In the genomic region with DNA sequence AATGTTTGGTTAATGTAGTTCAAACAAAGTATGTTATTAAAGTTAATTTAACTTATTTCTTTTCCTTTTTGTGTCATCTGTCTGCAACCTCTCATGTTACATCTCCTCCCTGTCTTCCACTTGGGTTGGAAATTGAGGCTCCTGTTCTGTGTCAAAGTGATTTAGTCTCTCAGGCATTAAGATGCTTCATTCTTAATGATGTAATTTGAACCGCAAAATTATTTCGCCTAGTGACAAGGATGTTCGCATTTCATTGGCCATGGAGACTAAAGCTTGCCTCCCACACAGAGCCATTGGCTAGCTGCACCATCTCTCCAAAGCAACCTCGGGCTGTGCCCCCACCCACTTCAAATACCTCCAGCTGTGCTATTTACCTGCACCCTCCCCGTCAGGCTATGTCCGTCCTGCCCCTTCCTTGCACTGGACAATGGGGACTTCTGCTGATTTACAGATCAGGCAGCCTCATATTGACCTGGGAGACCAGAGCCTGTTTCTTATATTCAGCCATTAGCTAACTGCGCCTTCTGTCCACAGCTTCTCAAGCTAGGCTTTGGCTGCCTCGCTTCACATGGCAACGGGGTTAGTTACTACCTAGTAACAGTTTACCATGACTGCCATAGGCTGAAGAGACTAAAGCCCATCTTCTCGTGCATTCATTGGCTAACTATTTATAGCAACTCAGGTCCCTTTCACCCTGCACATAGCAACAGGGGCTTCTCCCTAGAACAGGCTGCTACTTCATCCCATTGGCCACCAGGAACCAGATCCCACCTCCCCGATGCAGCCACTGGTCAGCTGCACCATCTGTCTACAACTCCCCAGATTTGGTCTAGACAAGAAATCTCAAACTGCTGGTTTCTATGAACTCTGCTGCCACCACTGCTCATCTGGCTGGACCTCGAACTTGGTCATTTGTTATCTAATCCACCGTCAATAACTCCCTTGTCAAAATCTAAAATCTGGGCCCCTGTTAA, we compare ENCODE assay signal across 8 cellular contexts. TPM values are rescaled to one million over a fixed set of nuclear protein-coding genes. Genes with fewer than 3 reads are reported as not detected.
DNase-seq lines count a peak whose midpoint lies in the region; ATAC-seq and TF ChIP-seq lines count a peak whose summit lies in the region.

No MANE protein-coding gene starts in this region.

- no peak overlapping the region for H3K27ac ChIP-seq in CD4-positive, alpha-beta T cell (ENCODE audit: low read depth, low read length)
- H3K27ac ChIP-seq in foreskin keratinocyte (no peak overlapping the region), uterus (peak overlapping the region; percentile 73 to 79)

- intact Hi-C loops in CD4-positive, alpha-beta T cell (cut with DNase I, micrococcal nuclease): no loop called here
- intact Hi-C loops in uterus (cut with DNase I; ENCODE audit: low total_unique reads): no loop called here

- H3K27me3 ChIP-seq in CD4-positive, alpha-beta T cell (ENCODE audit: control insufficient read depth, insufficient read depth, low read length): no peaks in the 10 kb centered on the region
- no peaks in the 10 kb centered on the region for H3K27me3 ChIP-seq in foreskin keratinocyte
- no peaks in the 10 kb centered on the region for H3K27me3 ChIP-seq in uterus

- H3K9me3 Mint-ChIP-seq in CD4-positive, alpha-beta T cell: no peaks in the 10 kb centered on the region
- no peaks in the 10 kb centered on the region for H3K9me3 Mint-ChIP-seq in activated T-cell treated with anti-CD3 and anti-CD28 coated beads, Interleukin-2, amount 50 U/mL, for 4 hours
- peaks cover 0 to 2% (median 0%) of the 10 kb centered on the region in 7 donors for H3K9me3 Mint-ChIP-seq in naive B cell

- H3K27ac Mint-ChIP-seq in CD4-positive, alpha-beta T cell: peak overlapping the region; percentile 43
- peak overlapping the region; percentile 88 to 98 (median 97) for H3K27ac Mint-ChIP-seq in naive B cell

- peak overlapping the region; percentile 11 to 15 for H3K4me3 ChIP-seq in uterus

- CTCF ChIA-PET in CD4-positive, alpha-beta T cell (lab: Charles Lee): no interaction called here

- peak in 5 of 10 experiments; percentile 10 to 32 (median 10) for DNase-seq in CD4-positive, alpha-beta T cell
- DNase-seq in NCI-H2171 treated with DMSO at 0.1 percent for 48 hours (lab: John Stamatoyannopoulos, UW) (peak; percentile 91), foreskin keratinocyte (peak; percentile 82 to 89), naive B cell (peak; percentile 85), uterus (peak; percentile 77 to 82)
- peak; percentile 8 for DNase-seq in activated T-cell treated with anti-CD3 and anti-CD28 coated beads, Interleukin-2, amount 50 U/mL, for 4 hours

- peak; percentile 54 for ATAC-seq in CD4-positive, alpha-beta T cell (ENCODE audit: poor library complexity)
- peak; percentile 88 for ATAC-seq in GM18873 (IDR thresholded peaks at IDR 0.05; ENCODE audit: low FRiP score, unreplicated experiment)
- peak; percentile 92 for ATAC-seq in HG03064 (IDR thresholded peaks at IDR 0.05; ENCODE audit: low read depth, unreplicated experiment)
- ATAC-seq in activated T-cell treated with anti-CD3 and anti-CD28 coated beads, Interleukin-2, amount 50 U/mL, for 4 hours: peak; percentile 22 to 27
- ATAC-seq in foreskin keratinocyte: peak; percentile 56
- peak; percentile 78 to 83 for ATAC-seq in naive B cell (ENCODE audit: low read depth in 2 of 2)

- peaks cover 38% of the 10 kb centered on the region for H3K4me1 Mint-ChIP-seq in CD4-positive, alpha-beta T cell (ENCODE audit: low read depth)
- H3K4me1 Mint-ChIP-seq in activated T-cell treated with anti-CD3 and anti-CD28 coated beads, Interleukin-2, amount 50 U/mL, for 4 hours (ENCODE audit: low read depth): peaks cover 23% of the 10 kb centered on the region
- H3K4me1 Mint-ChIP-seq in naive B cell: peaks cover 17 to 30% (median 19%) of the 10 kb centered on the region in 3 donors

- no peak overlapping the region for H3K4me3 Mint-ChIP-seq in CD4-positive, alpha-beta T cell
- peak overlapping the region; percentile 38 for H3K4me3 Mint-ChIP-seq in activated T-cell treated with anti-CD3 and anti-CD28 coated beads, Interleukin-2, amount 50 U/mL, for 4 hours
- peak overlapping the region; percentile 71 to 94 (median 90) for H3K4me3 Mint-ChIP-seq in naive B cell

- no peaks in the 10 kb centered on the region for H3K36me3 ChIP-seq in uterus

- no peaks in the 10 kb centered on the region for H3K36me3 Mint-ChIP-seq in CD4-positive, alpha-beta T cell (ENCODE audit: low read depth)
- H3K36me3 Mint-ChIP-seq in activated T-cell treated with anti-CD3 and anti-CD28 coated beads, Interleukin-2, amount 50 U/mL, for 4 hours (ENCODE audit: insufficient read depth): no peaks in the 10 kb centered on the region
- no peaks in the 10 kb centered on the region for H3K36me3 Mint-ChIP-seq in naive B cell

- TF ChIP-seq POLR2A in uterus (IDR thresholded peaks at IDR 0.05): no peak

- H3K27me3 Mint-ChIP-seq in CD4-positive, alpha-beta T cell: no peaks in the 10 kb centered on the region
- H3K27me3 Mint-ChIP-seq in activated T-cell treated with anti-CD3 and anti-CD28 coated beads, Interleukin-2, amount 50 U/mL, for 4 hours (ENCODE audit: low read depth): no peaks in the 10 kb centered on the region
- no peaks in the 10 kb centered on the region for H3K27me3 Mint-ChIP-seq in naive B cell

- TF ChIP-seq CTCF in CD4-positive, alpha-beta T cell (IDR thresholded peaks at IDR 0.05): no peak
- TF ChIP-seq CTCF in foreskin keratinocyte (conservative IDR thresholded peaks at IDR 0.05): no peak
- peak in 2 of 4 experiments; percentile 28 to 31 for TF ChIP-seq CTCF in uterus (IDR thresholded peaks at IDR 0.05)

- H3K4me1 ChIP-seq in foreskin keratinocyte (no peaks in the 10 kb centered on the region), uterus (no peaks in the 10 kb centered on the region)

- POLR2A ChIA-PET in CD4-positive, alpha-beta T cell (lab: Charles Lee): interaction anchor here (1.0 to 1.9 kb wide), 3 partner anchors 20 to 144 kb away, joined by 3 to 5 read pairs (median 3); no protein-coding TSS in a partner anchor

- no peaks in the 10 kb centered on the region for H3K9me3 ChIP-seq in CD4-positive, alpha-beta T cell (ENCODE audit: control insufficient read depth, low read length)
- H3K9me3 ChIP-seq in uterus: no peaks in the 10 kb centered on the region

RNA-seq across cellular contexts. Expression of a gene that starts 8.6 kb away (rescaled TPM):
- under 1 TPM; 0.47 to 0.50 TPM for total RNA-seq in CD4-positive, alpha-beta T cell
- total RNA-seq in activated T-cell treated with anti-CD3 and anti-CD28 coated beads, Interleukin-2, amount 50 U/mL, for 4 hours: under 1 TPM; 0.40 to 0.78 (median 0.73) TPM
- total RNA-seq in foreskin keratinocyte (0.14 and 0.24 TPM in 2 replicates), uterus (1 to 10 TPM in 1 of 4 donors, under 1 TPM in 1, not detected in 2; 0.55 to 2.4 TPM)
- polyA plus RNA-seq in foreskin keratinocyte (0.07 TPM in 1 of 2 replicates, not detected in the other), naive B cell (ENCODE audit: low read depth in 6 of 6) (1 to 10 TPM in 1 of 6 donors, under 1 TPM in 4, not detected in 1; 0.23 to 1.3 (median 0.73) TPM)

Comparison
In these comparisons a context has a peak if more than half of its experiments do, and no peak if none do; other contexts are left out.
1. ATAC-seq: peak in every context shown above with its lines; median percentile 92 in HG03064; 88 in GM18873; 80 in naive B cell; 56 in foreskin keratinocyte; 54 in CD4-positive, alpha-beta T cell; 24 in activated T-cell treated with anti-CD3 and anti-CD28 coated beads, Interleukin-2, amount 50 U/mL, for 4 hours.
2. H3K27ac ChIP-seq: peak in uterus (2 of 2); none in CD4-positive, alpha-beta T cell (single experiment) and foreskin keratinocyte (single experiment).